In the genomic region with DNA sequence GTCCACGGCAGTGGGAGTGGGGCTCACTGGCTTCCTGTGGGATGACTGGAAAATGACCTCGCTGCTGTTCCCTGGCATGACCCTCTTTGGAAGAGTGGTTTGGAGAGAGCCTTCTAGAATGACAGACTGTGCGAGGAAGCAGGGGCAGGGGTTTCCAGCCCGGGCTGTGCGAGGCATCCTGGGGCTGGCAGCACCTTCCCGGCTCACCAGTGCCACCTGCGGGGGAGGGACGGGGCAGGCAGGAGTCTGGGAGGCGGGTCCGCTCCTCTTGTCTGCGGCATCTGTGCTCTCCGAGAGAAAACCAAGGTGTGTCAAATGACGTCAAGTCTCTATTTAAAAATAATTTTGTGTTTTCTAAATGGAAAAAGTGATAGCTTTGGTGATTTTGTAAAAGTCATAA, we compare ENCODE assay signal across 8 cellular contexts. TPM values are rescaled to one million over a fixed set of nuclear protein-coding genes. Genes with fewer than 3 reads are reported as not detected.
DNase-seq lines count a peak whose midpoint lies in the region; ATAC-seq, FAIRE-seq and TF ChIP-seq lines count a peak whose summit lies in the region.

No MANE protein-coding gene starts in this region.

- POLR2A ChIA-PET in activated CD8-positive, alpha-beta T cell treated with anti-CD3 and anti-CD28 coated beads for 36 hours (lab: Charles Lee) = interaction anchor here (1.9 to 3.0 kb wide), 2 partner anchors 11 to 33 kb away, joined by 4 to 30 read pairs; no protein-coding TSS in a partner anchor

- peaks cover 34% of the 10 kb centered on the region for H3K4me1 Mint-ChIP-seq in activated CD8-positive, alpha-beta T cell treated with anti-CD3 and anti-CD28 coated beads for 36 hours (ENCODE audit: low read depth)
- H3K4me1 Mint-ChIP-seq in endothelial cell (ENCODE audit: unreplicated experiment) (peaks cover 11% of the 10 kb centered on the region), progenitor cell of endocrine pancreas (ENCODE audit: low read depth) (no peaks in the 10 kb centered on the region)

- CTCF ChIA-PET in activated CD8-positive, alpha-beta T cell treated with anti-CD3 and anti-CD28 coated beads for 36 hours (lab: Charles Lee) = interaction anchor here (0.6 to 2.4 kb wide), 12 partner anchors 9 to 171 kb away, joined by 3 to 28 read pairs (median 4); a partner anchor contains a TSS

- H3K27ac Mint-ChIP-seq in activated CD8-positive, alpha-beta T cell treated with anti-CD3 and anti-CD28 coated beads for 36 hours = no peak overlapping the region
- H3K27ac Mint-ChIP-seq in endothelial cell (ENCODE audit: unreplicated experiment) (no peak overlapping the region), progenitor cell of endocrine pancreas (no peak overlapping the region)

- ATAC-seq in activated CD8-positive, alpha-beta T cell treated with anti-CD3 and anti-CD28 coated beads for 36 hours = peak; percentile 88
- no peak for ATAC-seq in GM18511 (IDR thresholded peaks at IDR 0.05; ENCODE audit: unreplicated experiment)
- no peak for ATAC-seq in omental fat pad (ENCODE audit: low FRiP score)
- ATAC-seq in HG02759 (IDR thresholded peaks at IDR 0.05; ENCODE audit: unreplicated experiment) = no peak

- TF ChIP-seq POLR2A in GM12892 (IDR thresholded peaks at IDR 0.05; ENCODE audit: low read depth, low read length) = no peak

- H3K9me3 Mint-ChIP-seq in activated CD8-positive, alpha-beta T cell treated with anti-CD3 and anti-CD28 coated beads for 36 hours = no peaks in the 10 kb centered on the region
- no peaks in the 10 kb centered on the region for H3K9me3 Mint-ChIP-seq in endothelial cell (ENCODE audit: unreplicated experiment)
- no peaks in the 10 kb centered on the region for H3K9me3 Mint-ChIP-seq in progenitor cell of endocrine pancreas (ENCODE audit: low read depth)

- H3K27me3 Mint-ChIP-seq in activated CD8-positive, alpha-beta T cell treated with anti-CD3 and anti-CD28 coated beads for 36 hours = no peaks in the 10 kb centered on the region
- H3K27me3 Mint-ChIP-seq in endothelial cell (ENCODE audit: unreplicated experiment) (peaks cover 4% of the 10 kb centered on the region), progenitor cell of endocrine pancreas (no peaks in the 10 kb centered on the region)

- H3K4me3 Mint-ChIP-seq in activated CD8-positive, alpha-beta T cell treated with anti-CD3 and anti-CD28 coated beads for 36 hours = no peak overlapping the region
- H3K4me3 Mint-ChIP-seq in endothelial cell (ENCODE audit: unreplicated experiment) (no peak overlapping the region), progenitor cell of endocrine pancreas (ENCODE audit: low read depth) (no peak overlapping the region)

- TF ChIP-seq CTCF in activated CD8-positive, alpha-beta T cell treated with anti-CD3 and anti-CD28 coated beads for 36 hours (IDR thresholded peaks at IDR 0.05) = peak; percentile 61
- TF ChIP-seq CTCF in endothelial cell (IDR thresholded peaks at IDR 0.05; ENCODE audit: unreplicated experiment) = no peak
- peak; percentile 51 for TF ChIP-seq CTCF in progenitor cell of endocrine pancreas (IDR thresholded peaks at IDR 0.05; ENCODE audit: unreplicated experiment)
- no peak for TF ChIP-seq CTCF in omental fat pad (IDR thresholded peaks at IDR 0.05)

- intact Hi-C loops in activated CD8-positive, alpha-beta T cell treated with anti-CD3 and anti-CD28 coated beads for 36 hours (cut with micrococcal nuclease) = loop anchor here (2.0 kb wide), 1 partner anchor 56 kb away; no protein-coding TSS in a partner anchor

- H3K36me3 Mint-ChIP-seq in activated CD8-positive, alpha-beta T cell treated with anti-CD3 and anti-CD28 coated beads for 36 hours (ENCODE audit: low read depth) = no peaks in the 10 kb centered on the region
- H3K36me3 Mint-ChIP-seq in endothelial cell (ENCODE audit: low read depth, unreplicated experiment) (peaks cover 3% of the 10 kb centered on the region), progenitor cell of endocrine pancreas (ENCODE audit: insufficient read depth) (peaks cover 4% of the 10 kb centered on the region)

- peak; percentile 79 for DNase-seq in GM12892 (ENCODE audit: insufficient read length)
- DNase-seq in NCI-H2196 (lab: John Stamatoyannopoulos, UW; ENCODE audit: unreplicated experiment) = peak; percentile 85
- DNase-seq in activated CD8-positive, alpha-beta T cell treated with anti-CD3 and anti-CD28 coated beads for 36 hours = peak; percentile 89
- DNase-seq in endothelial cell (ENCODE audit: low spot score) = peak; percentile 64
- peak; percentile 34 for DNase-seq in progenitor cell of endocrine pancreas (ENCODE audit: low spot score, unreplicated experiment)
- no peak for DNase-seq in omental fat pad (ENCODE audit: low spot score)

- no peak for FAIRE-seq in GM12892 (lab: Jason Lieb, UNC)

RNA-seq across cellular contexts. Expression of a gene that starts 7.8 kb away (rescaled TPM):
- 98.6 TPM for polyA plus RNA-seq in GM12892 (2012; ENCODE audit: missing spikeins)
- total RNA-seq in activated CD8-positive, alpha-beta T cell treated with anti-CD3 and anti-CD28 coated beads for 36 hours = 100 to 1,000 TPM; 131 to 142 TPM
- total RNA-seq in endothelial cell (ENCODE audit: unreplicated experiment) (110 TPM), progenitor cell of endocrine pancreas (57.6 and 61.9 TPM in 2 replicates), omental fat pad (100 to 1,000 TPM in 2 of 4 donors, 10 to 100 TPM in 2; 83.6 to 205 (median 103) TPM)

RNA-seq across cellular contexts. Expression of a gene that starts 32.6 kb away (rescaled TPM):
- 2.0 TPM for polyA plus RNA-seq in GM12892 (2012; ENCODE audit: missing spikeins)
- total RNA-seq in activated CD8-positive, alpha-beta T cell treated with anti-CD3 and anti-CD28 coated beads for 36 hours = 1 to 10 TPM; 1.6 to 1.7 TPM
- total RNA-seq in endothelial cell (ENCODE audit: unreplicated experiment) (50.1 TPM), progenitor cell of endocrine pancreas (37.4 and 40.1 TPM in 2 replicates), omental fat pad (10 to 100 TPM in 3 of 4 donors, 1 to 10 TPM in 1; 9.1 to 18.9 (median 11.3) TPM)

RNA-seq across cellular contexts. Expression of a gene that starts 32.7 kb away (rescaled TPM):
- 9.6 TPM for polyA plus RNA-seq in GM12892 (2012; ENCODE audit: missing spikeins)
- total RNA-seq in activated CD8-positive, alpha-beta T cell treated with anti-CD3 and anti-CD28 coated beads for 36 hours = 1 to 10 TPM; 7.8 to 8.3 TPM
- 76.0 TPM for total RNA-seq in endothelial cell (ENCODE audit: unreplicated experiment)
- 42.0 and 43.9 TPM in 2 replicates for total RNA-seq in progenitor cell of endocrine pancreas
- total RNA-seq in omental fat pad = 10 to 100 TPM; 16.2 to 32.2 (median 28.0) TPM

Comparison
In these comparisons a context has a peak if more than half of its experiments do, and no peak if none do; other contexts are left out.
1. CTCF ChIP-seq: peak in activated CD8-positive, alpha-beta T cell treated with anti-CD3 and anti-CD28 coated beads for 36 hours (single experiment) and progenitor cell of endocrine pancreas (single experiment); none in endothelial cell (single experiment) and omental fat pad (0 of 3).